18 cellular contexts compared by ENCODE assay signal in genomic region chr12:51922146-51922545, GRCh38. TPM values are rescaled to one million over a fixed set of nuclear protein-coding genes. Genes with fewer than 3 reads are reported as not detected.
DNase-seq lines count a peak whose midpoint lies in the region; ATAC-seq and TF ChIP-seq lines count a peak whose summit lies in the region.
"Had no signal": no experiment of that assay in that cellular context is flagged by ENCODE, and none has a peak within 500 bp of the region (broad histone marks: within the 10 kb centered on the region; RNA-seq: fewer than 3 reads in every experiment).

No MANE protein-coding gene starts in this region.

- no peak overlapping the region for H3K4me2 ChIP-seq in parathyroid adenoma (ENCODE audit: low read length)
- H3K4me2 ChIP-seq: hepatocyte had no signal

- TF ChIP-seq CTCF in natural killer cell (IDR thresholded peaks at IDR 0.05) = no peak
- no peak for TF ChIP-seq CTCF in right atrium auricular region (IDR thresholded peaks at IDR 0.05)
- TF ChIP-seq CTCF in parathyroid adenoma (IDR thresholded peaks at IDR 0.05) = no peak
- TF ChIP-seq CTCF in vagina (IDR thresholded peaks at IDR 0.05) = no peak
- no peak for TF ChIP-seq CTCF in type B pancreatic cell (conservative IDR thresholded peaks at IDR 0.05)

- peak overlapping the region; percentile 52 to 55 for H3K27ac ChIP-seq in right atrium auricular region
- H3K27ac ChIP-seq in parathyroid adenoma = peak overlapping the region; percentile 91
- peak overlapping the region; percentile 66 for H3K27ac ChIP-seq in vagina
- H3K27ac ChIP-seq: hepatocyte had no signal

- H3K27ac Mint-ChIP-seq in natural killer cell treated with Interleukin-12 subunit alpha and Interleukin-12 subunit beta and Interleukin-15 and Interleukin-18, amount 100 ng/mL, for 72 hours = peak overlapping the region in 1 of 2 donors; percentile 80
- H3K27ac Mint-ChIP-seq in natural killer cell = no peak overlapping the region
- H3K27ac Mint-ChIP-seq in type B pancreatic cell = no peak overlapping the region

- peak overlapping the region; percentile 68 for H3K4me3 Mint-ChIP-seq in natural killer cell treated with Interleukin-12 subunit alpha and Interleukin-12 subunit beta and Interleukin-15 and Interleukin-18, amount 100 ng/mL, for 72 hours
- H3K4me3 Mint-ChIP-seq in natural killer cell = no peak overlapping the region
- H3K4me3 Mint-ChIP-seq in type B pancreatic cell = no peak overlapping the region
- H3K4me3 Mint-ChIP-seq: stimulated activated memory B cell treated with anti-CD40 and anti-IgM and Interleukin-4, amounts not matched to agents 10 μg/mL and 1 μg/mL and 100 μg/mL, for 72 hours had no signal

- H2AFZ ChIP-seq in parathyroid adenoma = no peak overlapping the region

- no peak for ATAC-seq in natural killer cell treated with Interleukin-12 subunit alpha and Interleukin-12 subunit beta and Interleukin-15 and Interleukin-18, amount 100 ng/mL, for 72 hours
- ATAC-seq in natural killer cell = no peak
- ATAC-seq: Panc1 had no signal

- no peak for DNase-seq in natural killer cell treated with Interleukin-12 subunit alpha and Interleukin-12 subunit beta and Interleukin-15 and Interleukin-18, amount 100 ng/mL, for 72 hours (ENCODE audit: low spot score)
- no peak for DNase-seq in natural killer cell
- no peak for DNase-seq in right atrium auricular region (ENCODE audit: low spot score)
- DNase-seq in vagina (ENCODE audit: extremely low spot score in 2 of 2) = no peak
- no peak for DNase-seq in SHP77 (lab: John Stamatoyannopoulos, UW)
- no peak for DNase-seq in type B pancreatic cell (ENCODE audit: extremely low spot score, unreplicated experiment)
- no peak for DNase-seq in foreskin melanocyte
- DNase-seq: activated CD4-positive, alpha-beta T cell treated with anti-CD3 and anti-CD28 coated beads, Interleukin-2, amount 50 U/mL, for 1 hour; activated naive CD4-positive, alpha-beta T cell treated with anti-CD3 and anti-CD28 coated beads, Interleukin-2, amount 50 U/mL, for 16 hours; activated T-cell treated with anti-CD3 and anti-CD28 coated beads for 4 hours; NCI-H82; stimulated activated CD4-positive, alpha-beta T cell treated with anti-CD3 and anti-CD28 coated beads, Interleukin-12 subunit alpha, Interleukin-12 subunit beta, amount 100 ng/mL, for 4 hours had no signal

- no peak for TF ChIP-seq POLR2A in vagina (IDR thresholded peaks at IDR 0.05)

- H3K9me3 ChIP-seq in right atrium auricular region (no peaks in the 10 kb centered on the region), parathyroid adenoma (ENCODE audit: control insufficient read depth, low read length) (no peaks in the 10 kb centered on the region), vagina (no peaks in the 10 kb centered on the region)

- no peaks in the 10 kb centered on the region for H3K36me3 Mint-ChIP-seq in natural killer cell treated with Interleukin-12 subunit alpha and Interleukin-12 subunit beta and Interleukin-15 and Interleukin-18, amount 100 ng/mL, for 72 hours
- H3K36me3 Mint-ChIP-seq in natural killer cell = no peaks in the 10 kb centered on the region
- H3K36me3 Mint-ChIP-seq in type B pancreatic cell = no peaks in the 10 kb centered on the region
- H3K36me3 Mint-ChIP-seq: stimulated activated memory B cell treated with anti-CD40 and anti-IgM and Interleukin-4, amounts not matched to agents 10 μg/mL and 1 μg/mL and 100 μg/mL, for 72 hours had no signal

- H3K4me3 ChIP-seq in right atrium auricular region (no peak overlapping the region), parathyroid adenoma (ENCODE audit: low read depth, low read length) (no peak overlapping the region), vagina (no peak overlapping the region)
- H3K4me3 ChIP-seq: hepatocyte had no signal

- intact Hi-C loops in natural killer cell (cut with micrococcal nuclease) (no loop called here), vagina (cut with DNase I) (no loop called here)

- H3K4me1 ChIP-seq in right atrium auricular region = peaks cover 0 to 71% of the 10 kb centered on the region in 2 donors
- H3K4me1 ChIP-seq in parathyroid adenoma = peaks cover 66% of the 10 kb centered on the region
- peaks cover 31% of the 10 kb centered on the region for H3K4me1 ChIP-seq in vagina

- no peaks in the 10 kb centered on the region for H3K79me2 ChIP-seq in parathyroid adenoma
- H3K79me2 ChIP-seq: hepatocyte had no signal

- H3K27me3 ChIP-seq in right atrium auricular region = no peaks in the 10 kb centered on the region
- no peaks in the 10 kb centered on the region for H3K27me3 ChIP-seq in parathyroid adenoma (ENCODE audit: control insufficient read depth, insufficient read depth, low read length)
- no peaks in the 10 kb centered on the region for H3K27me3 ChIP-seq in vagina
- H3K27me3 ChIP-seq: hepatocyte had no signal

- H3K27me3 Mint-ChIP-seq in natural killer cell treated with Interleukin-12 subunit alpha and Interleukin-12 subunit beta and Interleukin-15 and Interleukin-18, amount 100 ng/mL, for 72 hours = no peaks in the 10 kb centered on the region
- H3K27me3 Mint-ChIP-seq in natural killer cell (ENCODE audit: low read depth in 2 of 2) (peaks cover 0 to 5% of the 10 kb centered on the region in 2 donors), type B pancreatic cell (no peaks in the 10 kb centered on the region)
- H3K27me3 Mint-ChIP-seq: stimulated activated memory B cell treated with anti-CD40 and anti-IgM and Interleukin-4, amounts not matched to agents 10 μg/mL and 1 μg/mL and 100 μg/mL, for 72 hours had no signal

- H3K4me1 Mint-ChIP-seq in natural killer cell treated with Interleukin-12 subunit alpha and Interleukin-12 subunit beta and Interleukin-15 and Interleukin-18, amount 100 ng/mL, for 72 hours (ENCODE audit: low read depth in 2 of 2) = peaks cover 21 to 30% of the 10 kb centered on the region in 2 donors
- H3K4me1 Mint-ChIP-seq in natural killer cell (peaks cover 0 to 10% of the 10 kb centered on the region in 2 donors), type B pancreatic cell (ENCODE audit: unreplicated experiment) (peaks cover 41% of the 10 kb centered on the region)

- no peaks in the 10 kb centered on the region for H3K9me3 Mint-ChIP-seq in natural killer cell treated with Interleukin-12 subunit alpha and Interleukin-12 subunit beta and Interleukin-15 and Interleukin-18, amount 100 ng/mL, for 72 hours
- H3K9me3 Mint-ChIP-seq in natural killer cell (no peaks in the 10 kb centered on the region), type B pancreatic cell (no peaks in the 10 kb centered on the region)
- H3K9me3 Mint-ChIP-seq: stimulated activated memory B cell treated with anti-CD40 and anti-IgM and Interleukin-4, amounts not matched to agents 10 μg/mL and 1 μg/mL and 100 μg/mL, for 72 hours had no signal

- H3K36me3 ChIP-seq in right atrium auricular region = peaks cover 1% of the 10 kb centered on the region
- no peaks in the 10 kb centered on the region for H3K36me3 ChIP-seq in parathyroid adenoma (ENCODE audit: control insufficient read depth, insufficient read depth, low read length)
- no peaks in the 10 kb centered on the region for H3K36me3 ChIP-seq in vagina

- H3K9ac ChIP-seq in parathyroid adenoma = no peak overlapping the region

RNA-seq across cellular contexts. Expression of gene ACVRL1, which starts 14.8 kb away (rescaled TPM):
- not detected for total RNA-seq in natural killer cell treated with Interleukin-12 subunit alpha and Interleukin-12 subunit beta and Interleukin-15 and Interleukin-18, amount 100 ng/mL, for 72 hours
- under 1 TPM in 1 of 3 donors, not detected in 2; 0.57 TPM for total RNA-seq in natural killer cell
- 10 to 100 TPM; 48.1 to 57.5 TPM for total RNA-seq in right atrium auricular region
- total RNA-seq in vagina = 115 TPM
- 0.46 and 0.95 TPM in 2 replicates for total RNA-seq in type B pancreatic cell (ENCODE audit: low replicate concordance)

RNA-seq across cellular contexts. Expression of gene ACVR1B, which starts 29.4 kb away (rescaled TPM):
- 10 to 100 TPM; 16.6 to 17.5 TPM for total RNA-seq in natural killer cell treated with Interleukin-12 subunit alpha and Interleukin-12 subunit beta and Interleukin-15 and Interleukin-18, amount 100 ng/mL, for 72 hours
- 1 to 10 TPM; 5.9 to 9.6 (median 6.6) TPM for total RNA-seq in natural killer cell
- total RNA-seq in right atrium auricular region = 10 to 100 TPM in 1 of 2 donors, 1 to 10 TPM in 1; 8.2 to 12.5 TPM
- 23.6 TPM for total RNA-seq in vagina
- 36.0 and 36.1 TPM in 2 replicates for total RNA-seq in type B pancreatic cell (ENCODE audit: low replicate concordance)

RNA-seq across cellular contexts. Expression of gene ANKRD33, which starts 34.2 kb away (rescaled TPM):
- total RNA-seq in natural killer cell treated with Interleukin-12 subunit alpha and Interleukin-12 subunit beta and Interleukin-15 and Interleukin-18, amount 100 ng/mL, for 72 hours = not detected
- total RNA-seq in natural killer cell (not detected), right atrium auricular region (not detected), vagina (not detected), type B pancreatic cell (ENCODE audit: low replicate concordance) (0.51 and 0.62 TPM in 2 replicates)
- total RNA-seq: hepatocyte, kidney epithelial cell, LHCN-M2 had no signal

Comparison
In these comparisons a context has a peak if more than half of its experiments do, and no peak if none do; other contexts are left out.
1. RNA of gene ACVRL1, which starts 14.8 kb away (total RNA-seq): 115 TPM in vagina (single experiment) and 48.1 to 57.5 TPM in right atrium auricular region; 0.46 to 0.95 TPM in type B pancreatic cell, 0.57 TPM in natural killer cell and not detected in natural killer cell treated with Interleukin-12 subunit alpha and Interleukin-12 subunit beta and Interleukin-15 and Interleukin-18, amount 100 ng/mL, for 72 hours; every median in the first group is over 10 times any median in the second.
2. Peak in every context shown above with its lines, with median percentiles within 50 percentile points of each other: H3K27ac ChIP-seq.